ENCODE assay signal across 9 cellular contexts in the genomic region with DNA sequence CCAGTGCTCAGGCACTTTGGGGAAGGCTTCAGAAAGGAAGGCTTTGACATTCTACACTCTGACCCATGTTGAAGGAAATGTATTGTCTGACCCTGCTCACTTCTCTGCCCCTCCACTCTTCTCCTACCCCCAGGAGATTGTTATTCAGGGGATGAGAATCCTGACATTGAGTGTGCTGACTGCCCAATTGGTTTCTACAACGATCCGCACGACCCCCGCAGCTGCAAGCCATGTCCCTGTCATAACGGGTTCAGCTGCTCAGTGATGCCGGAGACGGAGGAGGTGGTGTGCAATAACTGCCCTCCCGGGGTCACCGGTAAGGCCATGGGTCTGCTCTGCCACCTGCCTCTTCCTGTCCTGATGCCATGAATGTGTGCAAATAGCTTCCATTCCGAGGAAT. TPM values are rescaled to one million over a fixed set of nuclear protein-coding genes. Genes with fewer than 3 reads are reported as not detected.
"Had no signal": no experiment of that assay in that cellular context is flagged by ENCODE, and none has a peak within 500 bp of the region (broad histone marks: within the 10 kb centered on the region; RNA-seq: fewer than 3 reads in every experiment).

No MANE protein-coding gene starts in this region.

- DNase-seq: hippocampal formation, sigmoid colon had no signal

- H3K27me3 ChIP-seq: colonic mucosa, heart left ventricle, sigmoid colon, stomach, transverse colon had no signal

- H3K4me1 ChIP-seq: colonic mucosa, sigmoid colon had no signal

- H3K4me3 ChIP-seq: colonic mucosa, heart left ventricle, sigmoid colon, skin epidermis, stomach, thoracic aorta, transverse colon had no signal

- H3K9me3 ChIP-seq: colonic mucosa, heart left ventricle, sigmoid colon, stomach, thoracic aorta, transverse colon had no signal

- H3K27ac ChIP-seq: colonic mucosa, heart left ventricle, sigmoid colon, skin epidermis, stomach, thoracic aorta, transverse colon had no signal

- H3K36me3 ChIP-seq: colonic mucosa, heart left ventricle, sigmoid colon, stomach, thoracic aorta, transverse colon had no signal

RNA-seq across cellular contexts. Expression of a gene that starts 41.3 kb away (rescaled TPM):
- total RNA-seq: natural killer cell treated with Interleukin-12 subunit alpha and Interleukin-12 subunit beta and Interleukin-15 and Interleukin-18, amount 100 ng/mL, for 72 hours had no signal
